ENCODE assay signal across 11 cellular contexts in genomic region chr11:35106595-35106994, GRCh38. TPM values are rescaled to one million over a fixed set of nuclear protein-coding genes. Genes with fewer than 3 reads are reported as not detected.
DNase-seq lines count a peak whose midpoint lies in the region; ATAC-seq and TF ChIP-seq lines count a peak whose summit lies in the region.
"Had no signal": no experiment of that assay in that cellular context is flagged by ENCODE, and none has a peak within 500 bp of the region (broad histone marks: within the 10 kb centered on the region; RNA-seq: fewer than 3 reads in every experiment).

No MANE protein-coding gene starts in this region.

- TF ChIP-seq POLR2A in vagina (IDR thresholded peaks at IDR 0.05) = no peak

- H3K36me3 ChIP-seq in Karpas-422 (ENCODE audit: insufficient read depth, low read length) (no peaks in the 10 kb centered on the region), vagina (no peaks in the 10 kb centered on the region)

- H3K27ac ChIP-seq in Karpas-422 (ENCODE audit: low read length) = peak overlapping the region; percentile 75
- no peak overlapping the region for H3K27ac ChIP-seq in vagina

- H3K9ac ChIP-seq in Karpas-422 (ENCODE audit: low read length) = peak overlapping the region; percentile 27; the same call in 1 of the 2 replicates

- no peaks in the 10 kb centered on the region for H3K9me2 ChIP-seq in Karpas-422 (replicated peaks; ENCODE audit: insufficient read depth, low read length)

- H3K9me3 ChIP-seq in Karpas-422 (ENCODE audit: low read length) (no peaks in the 10 kb centered on the region), vagina (no peaks in the 10 kb centered on the region)

- no peak overlapping the region for H2AFZ ChIP-seq in Karpas-422 (ENCODE audit: low read length)

- no peaks in the 10 kb centered on the region for H3K79me2 ChIP-seq in Karpas-422 (ENCODE audit: low read length)

- TF ChIP-seq CTCF in vagina (IDR thresholded peaks at IDR 0.05) = no peak

- intact Hi-C loops in vagina (cut with DNase I) = no loop called here

- no peaks in the 10 kb centered on the region for H3K27me3 ChIP-seq in Karpas-422 (ENCODE audit: low read length)
- H3K27me3 ChIP-seq in vagina = no peaks in the 10 kb centered on the region

- peaks cover 44% of the 10 kb centered on the region for H3K4me1 ChIP-seq in Karpas-422 (ENCODE audit: low read length)
- peaks cover 14% of the 10 kb centered on the region for H3K4me1 ChIP-seq in vagina

- ATAC-seq in GM18868 (IDR thresholded peaks at IDR 0.05; ENCODE audit: unreplicated experiment) (peak; percentile 61), GM21737 (IDR thresholded peaks at IDR 0.05; ENCODE audit: unreplicated experiment) (peak; percentile 65)

- H3K4me2 ChIP-seq in Karpas-422 (ENCODE audit: low read depth, low read length, poor library complexity, severe bottlenecking) = peak overlapping the region; percentile 52

- H4K20me1 ChIP-seq in Karpas-422 (ENCODE audit: insufficient read depth, low read depth, low read length) = no peaks in the 10 kb centered on the region

- DNase-seq in Karpas-422 (peak; percentile 82), medulla oblongata (ENCODE audit: extremely low spot score) (peak; percentile 64), vagina (ENCODE audit: extremely low spot score in 2 of 2) (no peak), AML-193 (lab: John Stamatoyannopoulos, UW) (no peak), putamen (ENCODE audit: low spot score) (no peak), NCI-H1092 (lab: John Stamatoyannopoulos, UW) (no peak)
- DNase-seq: activated T-cell treated with anti-CD3 and anti-CD28 coated beads, Interleukin-2, amount 50 U/mL, for 24 hours; effector CD8-positive, alpha-beta T cell; KBM-7 had no signal

- H3K4me3 ChIP-seq in Karpas-422 (ENCODE audit: low read length) = peak overlapping the region; percentile 39; the same call in 1 of the 2 replicates
- no peak overlapping the region for H3K4me3 ChIP-seq in vagina

RNA-seq across cellular contexts. Expression of gene CD44, which starts 32.4 kb away (rescaled TPM):
- total RNA-seq in Karpas-422 (2014; rRNA removed; shearing (Covaris generic); ENCODE audit: low replicate concordance) = 0.58 and 0.86 TPM in 2 replicates
- 869 TPM for total RNA-seq in vagina

Comparison
In these comparisons a context has a peak if more than half of its experiments do, and no peak if none do; other contexts are left out.
1. DNase-seq: peak in Karpas-422 (single experiment) and medulla oblongata (single experiment); none in vagina (0 of 2), AML-193 (0 of 2), putamen (single experiment) and NCI-H1092 (single experiment).
2. RNA of gene CD44, which starts 32.4 kb away (total RNA-seq): 869 TPM in vagina (single experiment); 0.58 to 0.86 TPM in Karpas-422; every median in the first group is over 100 times any median in the second.